ENCODE assay signal across 9 cellular contexts in the genomic region with DNA sequence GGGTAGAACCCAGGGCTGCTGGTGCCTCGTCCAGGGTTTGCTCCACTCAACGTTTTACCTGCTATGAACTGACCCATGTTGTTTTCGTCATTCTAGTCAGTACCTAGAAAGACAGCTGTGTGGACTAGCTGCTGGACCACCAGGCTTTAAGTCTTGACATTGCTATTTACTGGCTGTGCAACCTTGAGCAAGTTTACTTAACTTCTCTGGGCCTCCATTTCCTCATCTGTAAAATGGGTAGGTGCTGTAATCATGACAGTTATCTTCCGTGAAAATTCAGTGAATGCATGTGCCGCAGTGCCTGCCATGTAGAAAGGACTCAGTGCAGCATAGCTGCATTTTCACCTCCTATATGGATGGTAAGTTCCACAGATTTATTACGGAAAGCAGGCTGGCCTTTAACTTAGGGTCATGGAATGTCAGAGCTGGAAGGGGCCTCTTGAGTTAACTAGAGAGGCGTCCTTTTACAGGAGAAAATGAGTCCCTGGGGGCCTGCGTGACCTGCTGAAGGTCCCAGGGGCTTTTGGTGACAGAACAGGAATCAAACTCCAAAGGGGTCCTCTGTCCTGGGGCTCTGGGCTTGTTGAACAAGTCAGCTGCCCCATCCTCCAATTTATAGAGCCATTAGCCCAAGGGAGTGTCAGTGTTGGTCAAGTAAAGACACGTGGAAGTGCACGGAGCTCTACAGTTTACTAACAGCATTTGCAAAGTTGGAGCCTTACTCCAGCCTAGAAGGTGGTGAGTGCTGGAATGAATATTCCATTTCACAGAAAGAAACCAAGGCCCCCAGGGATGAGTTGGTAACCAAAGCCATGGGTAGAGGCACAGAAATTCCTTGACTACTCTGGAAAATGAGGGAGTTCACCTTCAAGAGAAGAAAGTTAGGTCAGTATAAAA. TPM values are rescaled to one million over a fixed set of nuclear protein-coding genes. Genes with fewer than 3 reads are reported as not detected.
DNase-seq lines count a peak whose midpoint lies in the region; ATAC-seq, FAIRE-seq and TF ChIP-seq lines count a peak whose summit lies in the region.
"Had no signal": no experiment of that assay in that cellular context is flagged by ENCODE, and none has a peak within 500 bp of the region (broad histone marks: within the 10 kb centered on the region; RNA-seq: fewer than 3 reads in every experiment).

No MANE protein-coding gene starts in this region.

- TF ChIP-seq RAD21 in HepG2 (CRISPR knock-in tag; IDR thresholded peaks at IDR 0.05) = no peak

- no peak for FAIRE-seq in HepG2 (lab: Jason Lieb, UNC)

- H2AFZ ChIP-seq in HepG2 (ENCODE audit: low read length) = no peak overlapping the region

- TF ChIP-seq EP300 in HepG2 (IDR thresholded peaks at IDR 0.05; ENCODE audit: low read depth in 2 of 2, low read length in 2 of 2) (no peak), HepG2 (CRISPR knock-in tag; IDR thresholded peaks at IDR 0.05; ENCODE audit: borderline replicate concordance) (no peak)

- ATAC-seq in HepG2 = no peak
- no peak for ATAC-seq in stimulated activated naive B cell treated with anti-CD40 and anti-IgM and Interleukin-4, amounts not matched to agents 10 μg/mL and 1 μg/mL and 100 μg/mL, for 72 hours (replicated peaks)
- no peak for ATAC-seq in GM21528 (IDR thresholded peaks at IDR 0.05; ENCODE audit: low FRiP score, unreplicated experiment)
- ATAC-seq in HG03139 (IDR thresholded peaks at IDR 0.05; ENCODE audit: unreplicated experiment) = no peak

- H3K4me3 ChIP-seq in HUES48 (ENCODE audit: low read depth, low read length) = 0 out of 2 replicates have a peak overlapping the region, but pooled peaks have one; percentile 12
- H3K4me3 ChIP-seq in HepG2 (replicated peaks in 1 of 3; ENCODE audit: insufficient read depth in 1 of 3, low read depth in 2 of 3, low read length in 3 of 3) = no peak overlapping the region; a peak in 1 of 6 replicates
- H3K4me3 ChIP-seq: HAP-1 had no signal

- no peaks in the 10 kb centered on the region for H3K27me3 ChIP-seq in HUES48 (ENCODE audit: control insufficient read depth, insufficient read depth, low read length)
- no peaks in the 10 kb centered on the region for H3K27me3 ChIP-seq in HepG2 (ENCODE audit: control insufficient read depth in 1 of 2, insufficient read depth in 2 of 2, low read length in 2 of 2)

- H3K27ac ChIP-seq in HUES48 (ENCODE audit: low read depth, low read length) (peak overlapping the region; percentile 86), adipose tissue (ENCODE audit: low read depth, low read length) (peak overlapping the region; percentile 21), HepG2 (ENCODE audit: extremely low read length, insufficient read depth, low read length) (peak overlapping the region; percentile 88)

- POLR2A ChIA-PET in HepG2 (lab: Yijun Ruan, JAX) = interaction anchor here (1.3 to 27.3 kb wide), 6 partner anchors 13 to 69 kb away, joined by 4 to 1590 read pairs (median 152); partner anchors contain the start of genes MALAT1 and NEAT1

- peaks cover 42 to 55% of the 10 kb centered on the region in 2 donors for H3K4me1 Mint-ChIP-seq in stimulated activated naive B cell treated with anti-CD40 and anti-IgM and Interleukin-4, amounts not matched to agents 10 μg/mL and 1 μg/mL and 100 μg/mL, for 72 hours

- H3K4me3 Mint-ChIP-seq in stimulated activated naive B cell treated with anti-CD40 and anti-IgM and Interleukin-4, amounts not matched to agents 10 μg/mL and 1 μg/mL and 100 μg/mL, for 72 hours = peak overlapping the region; percentile 52 to 60

- H3K4me1 ChIP-seq in HUES48 (ENCODE audit: control insufficient read depth, insufficient read depth, low read length) (peaks cover 55% of the 10 kb centered on the region), HepG2 (ENCODE audit: insufficient read depth, low read length) (peaks cover 83% of the 10 kb centered on the region)

- H3K9me3 ChIP-seq in HUES48 (ENCODE audit: control insufficient read depth, insufficient read depth, low read length) (no peaks in the 10 kb centered on the region), HepG2 (ENCODE audit: low read length) (no peaks in the 10 kb centered on the region)
- H3K9me3 ChIP-seq: HAP-1 had no signal

- BruUV-seq in HepG2 (replicated peaks; lab: Mats Ljungman, UMichigan) = no TSS peak

- H4K20me1 ChIP-seq in HepG2 (ENCODE audit: insufficient read depth, low read length) = no peaks in the 10 kb centered on the region

- TF ChIP-seq CTCF in HepG2 (CRISPR knock-in tag; IDR thresholded peaks at IDR 0.05) = no peak

- no peak for TF ChIP-seq POLR2A in HepG2 (IDR thresholded peaks at IDR 0.05; ENCODE audit: insufficient read depth in 1 of 2, low read depth in 2 of 2, low read length in 2 of 2)

- H3K36me3 ChIP-seq in HUES48 (ENCODE audit: control insufficient read depth, insufficient read depth, low read length) (no peaks in the 10 kb centered on the region), HepG2 (replicated peaks in 1 of 2; ENCODE audit: control insufficient read depth in 1 of 2, insufficient read depth in 2 of 2, low read length in 2 of 2) (no peaks in the 10 kb centered on the region)
- H3K36me3 ChIP-seq: HAP-1 had no signal

- H3K79me2 ChIP-seq in HepG2 (ENCODE audit: insufficient read depth, low read length) = no peaks in the 10 kb centered on the region

- no peak overlapping the region for H3K9ac ChIP-seq in HUES48 (ENCODE audit: low read depth, low read length)
- peak overlapping the region; percentile 34 for H3K9ac ChIP-seq in HepG2 (ENCODE audit: insufficient read depth, low read depth, low read length)

- in situ Hi-C loops in HepG2 (cut with HindIII; ENCODE audit: extremely low pct_ligation_motif_present, low pct_unique_long_range_greater_than_20kb) = no loop called here

- 70 to 77% (median 75%) methylated on average over 10 of the region's 10 CpGs for WGBS in adipose tissue, 3 donors
- 41% methylated on average over 9 of the region's 10 CpGs for WGBS in HepG2 (ENCODE audit: low lambda C conversion rate)

- H3K27me3 Mint-ChIP-seq in stimulated activated naive B cell treated with anti-CD40 and anti-IgM and Interleukin-4, amounts not matched to agents 10 μg/mL and 1 μg/mL and 100 μg/mL, for 72 hours = no peaks in the 10 kb centered on the region

- DNase-seq in HepG2 (ENCODE audit: low spot score) (no peak), NCI-H524 (lab: John Stamatoyannopoulos, UW) (no peak), HUDEP-2 (lab: John Stamatoyannopoulos, UW; ENCODE audit: unreplicated experiment in 76 of 76) (no peak)
- no peak for DNase-seq in stimulated activated naive B cell treated with anti-CD40 and anti-IgM and Interleukin-4, amounts not matched to agents 10 μg/mL and 1 μg/mL and 100 μg/mL, for 72 hours

- CTCF ChIA-PET in HepG2 (lab: Yijun Ruan, JAX; ENCODE audit: low intra/inter-chr PET ratio, low total read pairs) = interaction anchor here (1.6 kb wide), 1 partner anchor 12 kb away, joined by 3 read pairs; the partner anchor contains the start of gene MALAT1

- H3K27ac Mint-ChIP-seq in stimulated activated naive B cell treated with anti-CD40 and anti-IgM and Interleukin-4, amounts not matched to agents 10 μg/mL and 1 μg/mL and 100 μg/mL, for 72 hours = peak overlapping the region; percentile 94

- H3K4me2 ChIP-seq in HepG2 (ENCODE audit: low read depth, low read length) = peak overlapping the region; percentile 73

- H3K36me3 Mint-ChIP-seq in stimulated activated naive B cell treated with anti-CD40 and anti-IgM and Interleukin-4, amounts not matched to agents 10 μg/mL and 1 μg/mL and 100 μg/mL, for 72 hours = no peaks in the 10 kb centered on the region

- H3K9me3 Mint-ChIP-seq in stimulated activated naive B cell treated with anti-CD40 and anti-IgM and Interleukin-4, amounts not matched to agents 10 μg/mL and 1 μg/mL and 100 μg/mL, for 72 hours = no peaks in the 10 kb centered on the region

- intact Hi-C loops in HepG2 (cut with micrococcal nuclease; ENCODE audit: unreplicated experiment) = loop anchor here (1.0 kb wide), 1 partner anchor 10 kb away; no protein-coding TSS in a partner anchor

RNA-seq across cellular contexts. Expression of gene MALAT1, which starts 12.0 kb away (rescaled TPM):
- 1,000 to 10,000 TPM in 1 of 3 donors, 100 to 1,000 TPM in 1, 10 to 100 TPM in 1; 88.8 to 1,293 (median 187) TPM for polyA plus RNA-seq in adipose tissue
- 302 and 1,237 TPM in 2 replicates for total RNA-seq in HepG2 (2016; rRNA removed; fragmentation: Illumina TruSeq; extraction: Trizol)
- 281 and 317 TPM in 2 replicates for total RNA-seq in HepG2 (2016; cell fraction: cytosol; rRNA removed; fragmentation: Illumina TruSeq; extraction: Trizol; ENCODE audit: low read depth)
- total RNA-seq in HepG2 (2016; cell fraction: insoluble cytoplasmic fraction; rRNA removed; fragmentation: Illumina TruSeq; extraction: Trizol) = 283 and 1,071 TPM in 2 replicates
- total RNA-seq in HepG2 (2016; cell fraction: membrane; rRNA removed; fragmentation: Illumina TruSeq; extraction: Trizol) = 241 and 289 TPM in 2 replicates
- total RNA-seq in HepG2 (2016; cell fraction: nucleus; rRNA removed; fragmentation: Illumina TruSeq; extraction: Trizol) = 8,751 and 9,202 TPM in 2 replicates
- polyA plus RNA-seq in HepG2 (2011; rRNA removed) = 143 and 217 TPM in 2 replicates
- polyA plus RNA-seq in HepG2 (2011; cell fraction: cytosol; rRNA removed) = 13.0 and 14.3 TPM in 2 replicates
- polyA plus RNA-seq in HepG2 (2011; cell fraction: nucleus; rRNA removed) = 1,021 and 1,816 TPM in 2 replicates
- 177 and 330 TPM in 2 replicates for polyA plus RNA-seq in HepG2 (2012)
- polyA plus RNA-seq in HepG2 (2016; cell fraction: cytosol; fragmentation: Illumina TruSeq; extraction: Trizol; ENCODE audit: low read depth) = 1.1 and 1.4 TPM in 2 replicates
- 3.9 and 6.5 TPM in 2 replicates for polyA plus RNA-seq in HepG2 (2016; cell fraction: insoluble cytoplasmic fraction; fragmentation: Illumina TruSeq; extraction: Trizol; ENCODE audit: low read depth)
- polyA plus RNA-seq in HepG2 (2016; cell fraction: membrane; fragmentation: Illumina TruSeq; extraction: Trizol; ENCODE audit: low read depth) = 1.8 and 10.3 TPM in 2 replicates
- polyA plus RNA-seq in HepG2 (2016; cell fraction: nucleus; fragmentation: Illumina TruSeq; extraction: Trizol; ENCODE audit: insufficient read depth, low read depth) = 153 and 182 TPM in 2 replicates
- 900 and 8,115 TPM in 2 replicates for polyA minus RNA-seq in HepG2 (2011; rRNA and poly(A)+ RNA removed; ENCODE audit: low replicate concordance)
- 295 and 335 TPM in 2 replicates for polyA minus RNA-seq in HepG2 (2011; cell fraction: cytosol; rRNA and poly(A)+ RNA removed)
- polyA minus RNA-seq in HepG2 (2011; cell fraction: nucleus; rRNA and poly(A)+ RNA removed) = 13,373 and 18,071 TPM in 2 replicates

RNA-seq across cellular contexts. Expression of gene SCYL1, which starts 38.1 kb away (rescaled TPM):
- polyA plus RNA-seq in adipose tissue (10 to 100 TPM; 55.1 to 77.2 (median 63.0) TPM), HepG2 (2011; rRNA removed) (103 and 122 TPM in 2 replicates)
- total RNA-seq in HepG2 (2016; rRNA removed; fragmentation: Illumina TruSeq; extraction: Trizol) = 61.7 and 65.9 TPM in 2 replicates
- total RNA-seq in HepG2 (2016; cell fraction: cytosol; rRNA removed; fragmentation: Illumina TruSeq; extraction: Trizol; ENCODE audit: low read depth) = 25.8 and 30.8 TPM in 2 replicates
- 61.5 and 71.8 TPM in 2 replicates for total RNA-seq in HepG2 (2016; cell fraction: insoluble cytoplasmic fraction; rRNA removed; fragmentation: Illumina TruSeq; extraction: Trizol)
- total RNA-seq in HepG2 (2016; cell fraction: membrane; rRNA removed; fragmentation: Illumina TruSeq; extraction: Trizol) = 42.4 and 48.2 TPM in 2 replicates
- total RNA-seq in HepG2 (2016; cell fraction: nucleus; rRNA removed; fragmentation: Illumina TruSeq; extraction: Trizol) = 43.2 and 44.5 TPM in 2 replicates
- 86.0 and 134 TPM in 2 replicates for polyA plus RNA-seq in HepG2 (2011; cell fraction: cytosol; rRNA removed)
- polyA plus RNA-seq in HepG2 (2011; cell fraction: nucleus; rRNA removed) = 217 and 274 TPM in 2 replicates
- polyA plus RNA-seq in HepG2 (2012) = 38.8 and 49.2 TPM in 2 replicates
- 18.7 and 21.2 TPM in 2 replicates for polyA plus RNA-seq in HepG2 (2016; cell fraction: cytosol; fragmentation: Illumina TruSeq; extraction: Trizol; ENCODE audit: low read depth)
- 66.5 and 66.9 TPM in 2 replicates for polyA plus RNA-seq in HepG2 (2016; cell fraction: insoluble cytoplasmic fraction; fragmentation: Illumina TruSeq; extraction: Trizol; ENCODE audit: low read depth)
- 31.2 and 33.8 TPM in 2 replicates for polyA plus RNA-seq in HepG2 (2016; cell fraction: membrane; fragmentation: Illumina TruSeq; extraction: Trizol; ENCODE audit: low read depth)
- polyA plus RNA-seq in HepG2 (2016; cell fraction: nucleus; fragmentation: Illumina TruSeq; extraction: Trizol; ENCODE audit: insufficient read depth, low read depth) = 90.8 and 91.5 TPM in 2 replicates
- polyA minus RNA-seq in HepG2 (2011; rRNA and poly(A)+ RNA removed; ENCODE audit: low replicate concordance) = 110 and 139 TPM in 2 replicates
- 43.9 and 59.3 TPM in 2 replicates for polyA minus RNA-seq in HepG2 (2011; cell fraction: cytosol; rRNA and poly(A)+ RNA removed)
- polyA minus RNA-seq in HepG2 (2011; cell fraction: nucleus; rRNA and poly(A)+ RNA removed) = 34.2 and 36.4 TPM in 2 replicates

Comparison
In these comparisons a context has a peak if more than half of its experiments do, and no peak if none do; other contexts are left out.
1. H3K27ac ChIP-seq: peak in every context shown above with its lines; median percentile 88 in HepG2; 86 in HUES48; 21 in adipose tissue.